In the genomic region with DNA sequence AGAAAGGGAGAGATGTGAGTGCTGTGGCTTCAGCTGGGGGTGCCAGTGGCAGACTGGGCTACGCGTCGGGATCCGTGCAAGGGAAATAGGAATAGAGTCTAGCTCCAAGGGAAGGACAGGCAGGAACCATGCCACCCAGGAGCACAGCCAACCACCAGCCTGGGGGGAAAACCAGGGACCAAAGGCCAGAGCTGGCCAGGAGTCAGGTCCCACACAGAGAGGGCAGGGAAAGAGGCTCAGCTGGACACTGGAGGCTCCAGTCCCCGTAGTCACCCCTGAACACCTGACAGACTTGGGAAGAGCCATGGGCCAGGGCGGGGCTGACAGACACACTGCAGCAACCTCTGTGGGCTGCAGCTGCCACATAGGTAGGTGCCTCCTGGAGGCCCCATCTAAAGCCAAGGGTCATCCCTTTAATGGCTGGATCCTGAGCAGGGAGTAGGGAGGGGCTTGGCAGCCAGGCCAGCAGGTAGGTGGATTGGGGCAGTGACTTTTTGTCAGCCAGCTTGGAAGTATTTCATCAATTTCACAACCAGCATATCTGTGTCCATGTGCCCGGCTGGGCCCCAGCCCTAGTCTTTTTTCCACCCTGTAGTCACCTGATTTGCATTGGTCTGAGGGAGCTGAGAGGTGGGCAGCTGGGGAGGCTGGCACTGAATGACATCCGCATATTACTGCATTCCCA, we compare ENCODE assay signal across 19 cellular contexts.
"Had no signal": no experiment of that assay in that cellular context is flagged by ENCODE, and none has a peak within 500 bp of the region (broad histone marks: within the 10 kb centered on the region; RNA-seq: fewer than 3 reads in every experiment).

No MANE protein-coding gene starts in this region.

- H3K4me2 ChIP-seq: hepatocyte had no signal

- H2AFZ ChIP-seq: hepatocyte had no signal

- H3K36me3 ChIP-seq: colonic mucosa, sigmoid colon, stomach, thoracic aorta, transverse colon had no signal

- DNase-seq: colonic mucosa; effector CD4-positive, alpha-beta T cell; endodermal cell; erythroblast; foreskin keratinocyte; left colon; psoas muscle; sigmoid colon; stimulated activated CD4-positive, alpha-beta T cell treated with anti-CD3 and anti-CD28 coated beads, Interleukin-2, amount 100 ng/mL, for 24 hours; stimulated activated CD4-positive, alpha-beta T cell treated with anti-CD3 and anti-CD28 coated beads, Interleukin-4, amount 100 ng/mL, for 4 hours; stimulated activated naive CD4-positive, alpha-beta T cell; stomach; substantia nigra; transverse colon had no signal

- H3K9me3 ChIP-seq: colonic mucosa, psoas muscle, sigmoid colon, stomach, thoracic aorta, transverse colon had no signal

- ATAC-seq: left colon; naive thymus-derived CD8-positive, alpha-beta T cell; psoas muscle had no signal

- H3K4me1 ChIP-seq: colonic mucosa, foreskin keratinocyte, psoas muscle had no signal

- H3K79me2 ChIP-seq: hepatocyte had no signal

- H3K27me3 ChIP-seq: colonic mucosa, foreskin keratinocyte, hepatocyte, sigmoid colon, stomach, transverse colon had no signal

- H3K27ac ChIP-seq: colonic mucosa, foreskin keratinocyte, hepatocyte, psoas muscle, sigmoid colon, skin epidermis, stomach, thoracic aorta, transverse colon had no signal

- H3K4me3 ChIP-seq: colonic mucosa, hepatocyte, psoas muscle, sigmoid colon, skin epidermis, stomach, thoracic aorta, transverse colon had no signal

- FAIRE-seq: endothelial cell of umbilical vein had no signal
